In genomic region chr17:64074704-64075484, GRCh38 we compare ENCODE assay signal across 9 cellular contexts. TPM values are rescaled to one million over a fixed set of nuclear protein-coding genes. Genes with fewer than 3 reads are reported as not detected.
DNase-seq lines count a peak whose midpoint lies in the region; ATAC-seq and TF ChIP-seq lines count a peak whose summit lies in the region.
"Had no signal": no experiment of that assay in that cellular context is flagged by ENCODE, and none has a peak within 500 bp of the region (broad histone marks: within the 10 kb centered on the region; RNA-seq: fewer than 3 reads in every experiment).

No MANE protein-coding gene starts in this region.

- H3K36me3 Mint-ChIP-seq in MCF 10A (ENCODE audit: insufficient read depth, unreplicated experiment) (peaks cover 83% of the 10 kb centered on the region), natural killer cell (peaks cover 20% of the 10 kb centered on the region)
- H3K36me3 Mint-ChIP-seq in activated T-cell treated with anti-CD3 and anti-CD28 coated beads, Interleukin-2, amount 50 U/mL, for 4 hours (ENCODE audit: insufficient read depth) = peaks cover 60% of the 10 kb centered on the region

- H3K4me2 ChIP-seq in DOHH2 (ENCODE audit: low read length) = peak overlapping the region; percentile 54

- no peaks in the 10 kb centered on the region for H3K27me3 Mint-ChIP-seq in MCF 10A (ENCODE audit: insufficient read depth, unreplicated experiment)
- H3K27me3 Mint-ChIP-seq in natural killer cell (ENCODE audit: low read depth in 2 of 2) = no peaks in the 10 kb centered on the region
- no peaks in the 10 kb centered on the region for H3K27me3 Mint-ChIP-seq in activated T-cell treated with anti-CD3 and anti-CD28 coated beads, Interleukin-2, amount 50 U/mL, for 4 hours (ENCODE audit: low read depth)

- CTCF ChIA-PET in MCF 10A (lab: Yijun Ruan, JAX) = interaction anchor here (0.6 to 3.0 kb wide), 13 partner anchors 11 to 352 kb away, joined by 3 to 16 read pairs (median 3); no protein-coding TSS in a partner anchor

- H3K27ac Mint-ChIP-seq in MCF 10A (ENCODE audit: low read depth, unreplicated experiment) (peak overlapping the region; percentile 79), natural killer cell (peak overlapping the region; percentile 34 to 70)

- peaks cover 48% of the 10 kb centered on the region for H3K4me1 ChIP-seq in DOHH2 (ENCODE audit: control insufficient read depth, low read length)

- peaks cover 8% of the 10 kb centered on the region for H3K9me3 Mint-ChIP-seq in MCF 10A (ENCODE audit: unreplicated experiment)
- no peaks in the 10 kb centered on the region for H3K9me3 Mint-ChIP-seq in natural killer cell
- H3K9me3 Mint-ChIP-seq in activated T-cell treated with anti-CD3 and anti-CD28 coated beads, Interleukin-2, amount 50 U/mL, for 4 hours = peaks cover 7% of the 10 kb centered on the region

- no peaks in the 10 kb centered on the region for H3K36me3 ChIP-seq in DOHH2 (ENCODE audit: control insufficient read depth, low read length)

- BruUV-seq in MCF 10A (replicated peaks; lab: Mats Ljungman, UMichigan) = TSS peak; percentile 85

- POLR2A ChIA-PET in MCF 10A (lab: Yijun Ruan, JAX) = interaction anchor here (0.6 to 4.3 kb wide), 22 partner anchors 8 to 433 kb away, joined by 3 to 40 read pairs (median 4); partner anchors contain the start of gene ERN1

- peak overlapping the region; percentile 33 for H3K4me3 ChIP-seq in DOHH2 (ENCODE audit: low read length)

- H3F3A ChIP-seq in DOHH2 (ENCODE audit: control insufficient read depth, insufficient read depth) = peaks cover 21% of the 10 kb centered on the region

- no peaks in the 10 kb centered on the region for H3K79me2 ChIP-seq in DOHH2 (ENCODE audit: control insufficient read depth, low read length)

- H3K4me1 Mint-ChIP-seq in MCF 10A (ENCODE audit: insufficient read depth, unreplicated experiment) = peaks cover 20% of the 10 kb centered on the region
- H3K4me1 Mint-ChIP-seq in natural killer cell = peaks cover 0 to 13% of the 10 kb centered on the region in 2 donors
- peaks cover 24% of the 10 kb centered on the region for H3K4me1 Mint-ChIP-seq in activated T-cell treated with anti-CD3 and anti-CD28 coated beads, Interleukin-2, amount 50 U/mL, for 4 hours (ENCODE audit: low read depth)

- no peaks in the 10 kb centered on the region for H4K20me1 ChIP-seq in DOHH2 (ENCODE audit: control insufficient read depth, insufficient read depth, low read depth, low read length)

- intact Hi-C loops in MCF 10A (cut with micrococcal nuclease) (loop anchor here (1.0 kb wide), 1 partner anchor 55 kb away; the partner anchor contains the start of gene ERN1), natural killer cell (cut with micrococcal nuclease) (no loop called here)

- peak; percentile 11 for ATAC-seq in HG03442 (IDR thresholded peaks at IDR 0.05; ENCODE audit: unreplicated experiment)
- ATAC-seq in natural killer cell = no peak
- no peak for ATAC-seq in activated T-cell treated with anti-CD3 and anti-CD28 coated beads, Interleukin-2, amount 50 U/mL, for 4 hours

- peaks cover 5% of the 10 kb centered on the region; the same call in 1 of the 2 replicates for H3K27me3 ChIP-seq in DOHH2 (ENCODE audit: control insufficient read depth, low read length)

- H3K4me3 Mint-ChIP-seq in MCF 10A (ENCODE audit: unreplicated experiment) (no peak overlapping the region), natural killer cell (no peak overlapping the region)
- H3K4me3 Mint-ChIP-seq in activated T-cell treated with anti-CD3 and anti-CD28 coated beads, Interleukin-2, amount 50 U/mL, for 4 hours = no peak overlapping the region

- no peaks in the 10 kb centered on the region for H3K9me3 ChIP-seq in DOHH2 (ENCODE audit: control insufficient read depth, insufficient read depth, low read length)

- H3K27ac ChIP-seq in DOHH2 (ENCODE audit: low read depth, low read length) = peak overlapping the region; percentile 43

- no peak for TF ChIP-seq CTCF in DOHH2 (IDR thresholded peaks at IDR 0.05; ENCODE audit: low read depth, low read length, poor library complexity, severe bottlenecking)
- no peak for TF ChIP-seq CTCF in MCF 10A (IDR thresholded peaks at IDR 0.05; ENCODE audit: unreplicated experiment)
- TF ChIP-seq CTCF in natural killer cell (IDR thresholded peaks at IDR 0.05) = no peak

- no peaks in the 10 kb centered on the region for H3K9me2 ChIP-seq in DOHH2 (replicated peaks; ENCODE audit: control insufficient read depth, low read length)

- DNase-seq in MCF 10A (ENCODE audit: unreplicated experiment) (peak; percentile 88), natural killer cell (no peak), NCI-H345 treated with DMSO at 0.1 percent for 48 hours (lab: John Stamatoyannopoulos, UW; ENCODE audit: unreplicated experiment) (no peak), Ammon's horn (ENCODE audit: low spot score) (no peak), activated gamma-delta T cell treated with Interleukin-2 at 50 U/mL for 16 hours (no peak)
- DNase-seq in activated T-cell treated with anti-CD3 and anti-CD28 coated beads, Interleukin-2, amount 50 U/mL, for 4 hours = no peak
- DNase-seq: substantia nigra had no signal

RNA-seq across cellular contexts. Expression of gene ICAM2, which starts 54.5 kb away (rescaled TPM):
- total RNA-seq in MCF 10A (2022) (0.34 TPM in 1 of 2 replicates, not detected in the other), natural killer cell (10 to 100 TPM; 73.2 to 91.0 (median 78.0) TPM)
- total RNA-seq in activated T-cell treated with anti-CD3 and anti-CD28 coated beads, Interleukin-2, amount 50 U/mL, for 4 hours = 10 to 100 TPM; 67.0 to 88.9 (median 77.1) TPM

RNA-seq across cellular contexts. Expression of gene ERN1, which starts 55.0 kb away (rescaled TPM):
- 79.5 and 87.0 TPM in 2 replicates for total RNA-seq in MCF 10A (2022)
- total RNA-seq in natural killer cell = 10 to 100 TPM; 52.9 to 90.5 (median 67.2) TPM
- 10 to 100 TPM; 16.2 to 29.3 (median 21.0) TPM for total RNA-seq in activated T-cell treated with anti-CD3 and anti-CD28 coated beads, Interleukin-2, amount 50 U/mL, for 4 hours

Comparison
In these comparisons a context has a peak if more than half of its experiments do, and no peak if none do; other contexts are left out.
1. RNA of gene ICAM2, which starts 54.5 kb away (total RNA-seq): 73.2 to 91.0 TPM in natural killer cell and 67.0 to 88.9 TPM in activated T-cell treated with anti-CD3 and anti-CD28 coated beads, Interleukin-2, amount 50 U/mL, for 4 hours; 0.34 TPM in MCF 10A; every median in the first group is over 10 times any median in the second.